In the genomic region with DNA sequence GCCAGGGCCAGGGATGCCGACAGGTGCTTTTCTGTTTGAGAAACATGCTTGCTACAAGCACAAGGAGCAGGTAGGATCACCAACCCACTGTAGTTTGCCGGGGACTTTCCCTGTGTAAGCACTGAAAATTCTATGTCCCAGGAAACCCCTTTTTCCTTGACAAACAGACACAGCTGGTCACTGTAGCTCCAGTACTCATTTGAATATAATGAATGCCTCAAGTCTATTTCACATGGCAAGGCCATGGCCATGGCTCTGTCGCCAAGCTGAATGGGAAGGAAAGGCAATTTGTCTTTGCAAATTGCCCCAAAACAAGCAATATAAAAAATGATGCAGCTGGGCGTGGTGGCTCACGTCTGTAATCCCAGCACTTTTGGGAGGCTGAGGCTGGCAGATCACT, we compare ENCODE assay signal across 1 cellular context.
TF ChIP-seq lines count a peak whose summit lies in the region.

No MANE protein-coding gene starts in this region.

TF ChIP-seq in IMR-90, 13 proteins besides CTCF, POLR2A, EP300 and RAD21:
- TF ChIP-seq, protein P1, sequence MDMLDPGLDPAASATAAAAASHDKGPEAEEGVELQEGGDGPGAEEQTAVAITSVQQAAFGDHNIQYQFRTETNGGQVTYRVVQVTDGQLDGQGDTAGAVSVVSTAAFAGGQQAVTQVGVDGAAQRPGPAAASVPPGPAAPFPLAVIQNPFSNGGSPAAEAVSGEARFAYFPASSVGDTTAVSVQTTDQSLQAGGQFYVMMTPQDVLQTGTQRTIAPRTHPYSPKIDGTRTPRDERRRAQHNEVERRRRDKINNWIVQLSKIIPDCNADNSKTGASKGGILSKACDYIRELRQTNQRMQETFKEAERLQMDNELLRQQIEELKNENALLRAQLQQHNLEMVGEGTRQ (IDR thresholded peaks at IDR 0.05; ENCODE audit: low read depth, low read length): no peak
- TF ChIP-seq CEBPB (IDR thresholded peaks at IDR 0.05; ENCODE audit: low read depth, low read length) (no peak), MAZ (IDR thresholded peaks at IDR 0.05; ENCODE audit: borderline replicate concordance, low read depth, low read length) (no peak), MAFK (IDR thresholded peaks at IDR 0.05; ENCODE audit: low read depth, low read length) (no peak), FOS (IDR thresholded peaks at IDR 0.05; ENCODE audit: low read depth, low read length) (no peak), NFE2L2 (IDR thresholded peaks at IDR 0.05; ENCODE audit: low read depth, low read length) (no peak), CHD1 (IDR thresholded peaks at IDR 0.05; ENCODE audit: low read depth, low read length) (no peak), RFX5 (IDR thresholded peaks at IDR 0.05; ENCODE audit: low read depth, low read length) (no peak), RCOR1 (IDR thresholded peaks at IDR 0.05; ENCODE audit: insufficient replicate concordance, low read length) (no peak), SMC3 (IDR thresholded peaks at IDR 0.05; ENCODE audit: low read depth, low read length) (no peak), MXI1 (IDR thresholded peaks at IDR 0.05; ENCODE audit: borderline replicate concordance, low read depth, low read length) (no peak), BHLHE40 (IDR thresholded peaks at IDR 0.05; ENCODE audit: low read depth, low read length) (no peak)
- TF ChIP-seq, protein P2, sequence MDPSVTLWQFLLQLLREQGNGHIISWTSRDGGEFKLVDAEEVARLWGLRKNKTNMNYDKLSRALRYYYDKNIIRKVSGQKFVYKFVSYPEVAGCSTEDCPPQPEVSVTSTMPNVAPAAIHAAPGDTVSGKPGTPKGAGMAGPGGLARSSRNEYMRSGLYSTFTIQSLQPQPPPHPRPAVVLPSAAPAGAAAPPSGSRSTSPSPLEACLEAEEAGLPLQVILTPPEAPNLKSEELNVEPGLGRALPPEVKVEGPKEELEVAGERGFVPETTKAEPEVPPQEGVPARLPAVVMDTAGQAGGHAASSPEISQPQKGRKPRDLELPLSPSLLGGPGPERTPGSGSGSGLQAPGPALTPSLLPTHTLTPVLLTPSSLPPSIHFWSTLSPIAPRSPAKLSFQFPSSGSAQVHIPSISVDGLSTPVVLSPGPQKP (IDR thresholded peaks at IDR 0.05; ENCODE audit: borderline replicate concordance, low read depth, low read length): no peak
